1 cellular context compared by ENCODE assay signal in the genomic region with DNA sequence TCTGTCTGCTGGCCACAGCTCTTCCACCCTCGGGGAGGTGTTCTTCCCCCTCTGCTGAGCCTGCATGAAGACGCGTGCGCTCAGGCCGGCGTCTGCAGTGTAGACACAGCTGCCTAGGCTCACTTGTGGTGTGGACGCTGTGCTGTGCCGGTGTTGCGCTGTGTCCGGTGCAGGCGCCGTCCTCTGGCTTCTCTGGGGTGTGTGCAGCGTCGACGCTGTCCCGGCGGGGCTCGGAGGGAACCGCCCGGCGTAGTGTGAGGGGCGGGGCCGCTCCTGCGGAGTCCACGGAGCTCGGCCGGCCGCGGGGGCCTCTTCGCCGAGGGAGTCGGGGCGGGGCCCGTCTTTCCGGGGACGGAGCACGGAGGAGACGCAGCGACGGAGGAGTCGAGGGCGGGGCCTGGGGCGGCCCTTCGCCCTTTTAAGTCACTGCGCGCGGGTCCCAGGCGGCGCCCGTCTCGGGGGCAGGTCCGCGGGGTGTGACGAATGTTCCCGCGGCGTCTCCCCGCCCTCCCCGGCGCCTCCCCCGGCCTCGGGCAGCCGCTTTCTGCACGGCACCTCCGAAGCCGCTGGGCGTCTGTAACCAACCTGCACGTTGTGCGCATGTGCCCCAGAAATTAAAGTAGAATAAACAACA.
TF ChIP-seq lines count a peak whose summit lies in the region.

No MANE protein-coding gene starts in this region.

TF ChIP-seq in WTC11, 78 proteins besides CTCF, POLR2A, EP300 and RAD21 (continued from another document and continues in another):
- TF ChIP-seq SMAD3 (CRISPR knock-in tag; IDR thresholded peaks at IDR 0.05; ENCODE audit: borderline replicate concordance) = no peak
- no peak for TF ChIP-seq ATF2 (CRISPR knock-in tag; IDR thresholded peaks at IDR 0.05; ENCODE audit: borderline replicate concordance, low read depth)
- TF ChIP-seq, protein P1, sequence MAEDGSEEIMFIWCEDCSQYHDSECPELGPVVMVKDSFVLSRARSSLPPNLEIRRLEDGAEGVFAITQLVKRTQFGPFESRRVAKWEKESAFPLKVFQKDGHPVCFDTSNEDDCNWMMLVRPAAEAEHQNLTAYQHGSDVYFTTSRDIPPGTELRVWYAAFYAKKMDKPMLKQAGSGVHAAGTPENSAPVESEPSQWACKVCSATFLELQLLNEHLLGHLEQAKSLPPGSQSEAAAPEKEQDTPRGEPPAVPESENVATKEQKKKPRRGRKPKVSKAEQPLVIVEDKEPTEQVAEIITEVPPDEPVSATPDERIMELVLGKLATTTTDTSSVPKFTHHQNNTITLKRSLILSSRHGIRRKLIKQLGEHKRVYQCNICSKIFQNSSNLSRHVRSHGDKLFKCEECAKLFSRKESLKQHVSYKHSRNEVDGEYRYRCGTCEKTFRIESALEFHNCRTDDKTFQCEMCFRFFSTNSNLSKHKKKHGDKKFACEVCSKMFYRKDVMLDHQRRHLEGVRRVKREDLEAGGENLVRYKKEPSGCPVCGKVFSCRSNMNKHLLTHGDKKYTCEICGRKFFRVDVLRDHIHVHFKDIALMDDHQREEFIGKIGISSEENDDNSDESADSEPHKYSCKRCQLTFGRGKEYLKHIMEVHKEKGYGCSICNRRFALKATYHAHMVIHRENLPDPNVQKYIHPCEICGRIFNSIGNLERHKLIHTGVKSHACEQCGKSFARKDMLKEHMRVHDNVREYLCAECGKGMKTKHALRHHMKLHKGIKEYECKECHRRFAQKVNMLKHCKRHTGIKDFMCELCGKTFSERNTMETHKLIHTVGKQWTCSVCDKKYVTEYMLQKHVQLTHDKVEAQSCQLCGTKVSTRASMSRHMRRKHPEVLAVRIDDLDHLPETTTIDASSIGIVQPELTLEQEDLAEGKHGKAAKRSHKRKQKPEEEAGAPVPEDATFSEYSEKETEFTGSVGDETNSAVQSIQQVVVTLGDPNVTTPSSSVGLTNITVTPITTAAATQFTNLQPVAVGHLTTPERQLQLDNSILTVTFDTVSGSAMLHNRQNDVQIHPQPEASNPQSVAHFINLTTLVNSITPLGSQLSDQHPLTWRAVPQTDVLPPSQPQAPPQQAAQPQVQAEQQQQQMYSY (CRISPR knock-in tag; IDR thresholded peaks at IDR 0.05) = no peak
- TF ChIP-seq HMGA2 (CRISPR knock-in tag; IDR thresholded peaks at IDR 0.05) = no peak
- TF ChIP-seq IRF2 (CRISPR knock-in tag; IDR thresholded peaks at IDR 0.05; ENCODE audit: borderline replicate concordance, low read depth) = no peak
- TF ChIP-seq, protein P2, sequence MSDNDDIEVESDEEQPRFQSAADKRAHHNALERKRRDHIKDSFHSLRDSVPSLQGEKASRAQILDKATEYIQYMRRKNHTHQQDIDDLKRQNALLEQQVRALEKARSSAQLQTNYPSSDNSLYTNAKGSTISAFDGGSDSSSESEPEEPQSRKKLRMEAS (CRISPR knock-in tag; IDR thresholded peaks at IDR 0.05) = peak; percentile 57; the same call in 1 of the 2 replicates
- TF ChIP-seq ZNF423 (CRISPR knock-in tag; IDR thresholded peaks at IDR 0.05) = no peak
- no peak for TF ChIP-seq EMX1 (CRISPR knock-in tag; IDR thresholded peaks at IDR 0.05)
- peak; percentile 61; the same call in 1 of the 2 replicates for TF ChIP-seq FOXP1 (CRISPR knock-in tag; IDR thresholded peaks at IDR 0.05; ENCODE audit: borderline replicate concordance)
- no peak for TF ChIP-seq TP53 (CRISPR knock-in tag; IDR thresholded peaks at IDR 0.05)
- no peak for TF ChIP-seq GTF2I (CRISPR knock-in tag; conservative IDR thresholded peaks at IDR 0.05)
- TF ChIP-seq, protein P3, sequence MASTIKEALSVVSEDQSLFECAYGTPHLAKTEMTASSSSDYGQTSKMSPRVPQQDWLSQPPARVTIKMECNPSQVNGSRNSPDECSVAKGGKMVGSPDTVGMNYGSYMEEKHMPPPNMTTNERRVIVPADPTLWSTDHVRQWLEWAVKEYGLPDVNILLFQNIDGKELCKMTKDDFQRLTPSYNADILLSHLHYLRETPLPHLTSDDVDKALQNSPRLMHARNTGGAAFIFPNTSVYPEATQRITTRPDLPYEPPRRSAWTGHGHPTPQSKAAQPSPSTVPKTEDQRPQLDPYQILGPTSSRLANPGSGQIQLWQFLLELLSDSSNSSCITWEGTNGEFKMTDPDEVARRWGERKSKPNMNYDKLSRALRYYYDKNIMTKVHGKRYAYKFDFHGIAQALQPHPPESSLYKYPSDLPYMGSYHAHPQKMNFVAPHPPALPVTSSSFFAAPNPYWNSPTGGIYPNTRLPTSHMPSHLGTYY (CRISPR knock-in tag; IDR thresholded peaks at IDR 0.05) = no peak
- TF ChIP-seq OVOL2 (CRISPR knock-in tag; IDR thresholded peaks at IDR 0.05; ENCODE audit: borderline replicate concordance) = no peak
- 0 out of 2 replicates have a peak, but pooled peaks have one; percentile 23 for TF ChIP-seq JUN (CRISPR knock-in tag; IDR thresholded peaks at IDR 0.05)
- no peak for TF ChIP-seq CBFB (CRISPR knock-in tag; IDR thresholded peaks at IDR 0.05; ENCODE audit: low read depth)
- no peak for TF ChIP-seq NR3C1 (CRISPR knock-in tag; conservative IDR thresholded peaks at IDR 0.05; ENCODE audit: low read depth)
- no peak for TF ChIP-seq MLX (CRISPR knock-in tag; IDR thresholded peaks at IDR 0.05)
- TF ChIP-seq NFYB (CRISPR knock-in tag; conservative IDR thresholded peaks at IDR 0.05; ENCODE audit: low read depth) = no peak
- no peak for TF ChIP-seq PREB (CRISPR knock-in tag; IDR thresholded peaks at IDR 0.05; ENCODE audit: borderline replicate concordance)
- TF ChIP-seq ZNF281 (CRISPR knock-in tag; IDR thresholded peaks at IDR 0.05) = no peak
- 0 out of 2 replicates have a peak, but pooled peaks have one; percentile 3 for TF ChIP-seq SMAD4 (CRISPR knock-in tag; IDR thresholded peaks at IDR 0.05)
- TF ChIP-seq ARID4B (CRISPR knock-in tag; IDR thresholded peaks at IDR 0.05; ENCODE audit: borderline replicate concordance) = peak; percentile 43; the same call in 1 of the 2 replicates
- peak; percentile 88 for TF ChIP-seq FOXP4 (CRISPR knock-in tag; IDR thresholded peaks at IDR 0.05)
- no peak for TF ChIP-seq ZNF532 (CRISPR knock-in tag; IDR thresholded peaks at IDR 0.05; ENCODE audit: borderline replicate concordance)
- no peak for TF ChIP-seq ZNF317 (CRISPR knock-in tag; IDR thresholded peaks at IDR 0.05; ENCODE audit: borderline replicate concordance, low read depth)
- no peak for TF ChIP-seq SOX15 (CRISPR knock-in tag; IDR thresholded peaks at IDR 0.05)
